Comparison of ENCODE assay signal across 17 cellular contexts in the genomic region with DNA sequence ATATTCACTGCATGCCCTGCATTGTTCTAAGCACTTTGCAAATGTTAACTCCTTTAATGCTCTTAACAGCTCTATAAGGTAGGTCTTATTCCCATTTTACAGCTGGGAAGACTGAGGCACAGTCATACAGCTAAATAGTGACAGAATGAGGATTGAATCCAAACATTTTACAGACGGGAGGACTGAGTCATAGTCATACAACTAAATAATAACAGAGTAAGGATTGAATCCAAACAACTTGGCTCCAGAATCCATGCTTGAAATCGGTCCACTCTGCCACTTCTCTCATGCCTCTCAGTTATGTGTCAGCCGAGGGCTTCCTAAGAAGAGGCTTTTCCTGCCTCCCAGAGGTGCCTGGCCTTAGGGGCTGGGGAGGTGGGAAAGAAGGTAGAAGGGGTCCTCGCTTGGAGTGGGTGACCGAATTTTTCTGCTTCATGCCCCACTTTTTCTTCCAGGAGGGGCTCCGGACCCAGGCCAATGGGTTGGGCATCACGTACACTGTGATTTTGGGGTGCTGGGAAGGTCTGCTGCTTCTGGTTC. TPM values are rescaled to one million over a fixed set of nuclear protein-coding genes. Genes with fewer than 3 reads are reported as not detected.
DNase-seq lines count a peak whose midpoint lies in the region; ATAC-seq, FAIRE-seq and TF ChIP-seq lines count a peak whose summit lies in the region.
"Had no signal": no experiment of that assay in that cellular context is flagged by ENCODE, and none has a peak within 500 bp of the region (broad histone marks: within the 10 kb centered on the region; RNA-seq: fewer than 3 reads in every experiment).

No MANE protein-coding gene starts in this region.

- DNase-seq in Panc1 (ENCODE audit: low read depth, low spot score), result no peak
- no peak for DNase-seq in H1 (ENCODE audit: low read depth in 1 of 2, low spot score in 2 of 2)
- DNase-seq in stimulated activated effector memory CD8-positive, alpha-beta T cell treated with anti-CD3 and anti-CD28 coated beads, Interleukin-12 subunit alpha, Interleukin-12 subunit beta, amount 100 ng/mL, for 72 hours (ENCODE audit: low spot score in 2 of 2), result no peak
- no peak for DNase-seq in stimulated activated CD4-positive, alpha-beta T cell treated with anti-CD3 and anti-CD28 coated beads, Interleukin-4, amount 100 ng/mL, for 1 hour
- DNase-seq in HK-2 (ENCODE audit: unreplicated experiment), result no peak
- DNase-seq in stimulated activated CD4-positive, alpha-beta T cell treated with anti-CD3 and anti-CD28 coated beads, Interleukin-1b, Interleukin-23, amount 100 ng/mL, for 48 hours, result no peak
- DNase-seq: activated CD8-positive, alpha-beta T cell treated with anti-CD3 and anti-CD28 coated beads, Interleukin-2, amount 10 ng/mL, durations not matched to agents 7 days and 5 days; activated T-cell treated with anti-CD3 and anti-CD28 coated beads, Interleukin-2, amount 50 U/mL, for 48 hours; DMS79 treated with DMSO at 0.1 percent for 48 hours; H9; NCI-H2081; right cardiac atrium; SHP77; T-cell had no signal

- no peak for TF ChIP-seq POLR2A in H1 (IDR thresholded peaks at IDR 0.05; ENCODE audit: control extremely low read depth in 1 of 2, low read depth in 2 of 2, low read length in 2 of 2)

- no peak overlapping the region for H3K18ac ChIP-seq in H1 (ENCODE audit: extremely low read depth, low read length)

- H3K79me2 ChIP-seq in H1 (ENCODE audit: control insufficient read depth in 1 of 2, insufficient read depth in 2 of 2, low read length in 2 of 2), result no peaks in the 10 kb centered on the region

- no peak for FAIRE-seq in H1 (lab: Jason Lieb, UNC)

- peaks cover 50% of the 10 kb centered on the region for H3K4me1 ChIP-seq in Panc1 (ENCODE audit: control insufficient read depth, insufficient read depth, low read length)
- peaks cover 0 to 7% (median 2%) of the 10 kb centered on the region in 4 experiments; a peak in 4 of 7 replicates for H3K4me1 ChIP-seq in H1 (replicated peaks in 1 of 4; ENCODE audit: control insufficient read depth in 3 of 4, insufficient read depth in 4 of 4, low read length in 3 of 4)

- H3K36me3 ChIP-seq in Panc1 (ENCODE audit: control insufficient read depth, insufficient read depth, low read length), result peaks cover 2% of the 10 kb centered on the region; the same call in 1 of the 2 replicates
- no peaks in the 10 kb centered on the region for H3K36me3 ChIP-seq in H1 (ENCODE audit: control insufficient read depth in 2 of 4, insufficient read depth in 4 of 4, low read length in 3 of 4)
- H3K36me3 ChIP-seq: stomach had no signal

- no peak overlapping the region for H4K5ac ChIP-seq in H1 (ENCODE audit: insufficient read length, low read depth, low read length)

- no peak overlapping the region for H2BK15ac ChIP-seq in H1 (ENCODE audit: low read length)

- H3K9me3 Mint-ChIP-seq in stimulated activated effector memory CD8-positive, alpha-beta T cell treated with anti-CD3 and anti-CD28 coated beads, Interleukin-12 subunit alpha, Interleukin-12 subunit beta, amount 100 ng/mL, for 72 hours, result no peaks in the 10 kb centered on the region
- H3K9me3 Mint-ChIP-seq: activated naive CD4-positive, alpha-beta T cell treated with anti-CD3 and anti-CD28 coated beads, Interleukin-2, amount 50 U/mL, for 24 hours; H9; T-cell had no signal

- TF ChIP-seq CTCF in C4-2B (conservative IDR thresholded peaks at IDR 0.05), result no peak
- no peak for TF ChIP-seq CTCF in Panc1 (IDR thresholded peaks at IDR 0.05)
- TF ChIP-seq CTCF in H1 (IDR thresholded peaks at IDR 0.05; ENCODE audit: control extremely low read depth in 1 of 3, insufficient read depth in 1 of 3, low read depth in 1 of 3, low read length in 3 of 3), result no peak

- POLR2A ChIA-PET in Panc1 (lab: Charles Lee) (no interaction called here), H1 (lab: Charles Lee; ENCODE audit: partially characterized antibody) (interaction anchor here (1.1 kb wide), 1 partner anchor 39 kb away, joined by 3 read pairs; no protein-coding TSS in a partner anchor)

- H3K4me1 Mint-ChIP-seq in stimulated activated effector memory CD8-positive, alpha-beta T cell treated with anti-CD3 and anti-CD28 coated beads, Interleukin-12 subunit alpha, Interleukin-12 subunit beta, amount 100 ng/mL, for 72 hours, result peaks cover 36% of the 10 kb centered on the region

- TF ChIP-seq EP300 in H1 (IDR thresholded peaks at IDR 0.05; ENCODE audit: borderline replicate concordance in 1 of 2, low read depth in 2 of 2, low read length in 2 of 2), result no peak

- no peak overlapping the region for H4K8ac ChIP-seq in H1 (ENCODE audit: extremely low read depth, insufficient read depth, low read length)

- no peak overlapping the region for H3K4ac ChIP-seq in H1 (replicated peaks; ENCODE audit: insufficient read length, low read depth, low read length)

- H3K27me3 ChIP-seq in Panc1 (ENCODE audit: control insufficient read depth, insufficient read depth, low read length) (no peaks in the 10 kb centered on the region), H1 (replicated peaks in 1 of 4; ENCODE audit: control insufficient read depth in 3 of 4, extremely low read depth in 1 of 4, insufficient read depth in 3 of 4, low read length in 3 of 4) (peaks cover 2 to 17% (median 14%) of the 10 kb centered on the region in 4 experiments)

- no peak overlapping the region for H3K4me2 ChIP-seq in H1 (ENCODE audit: insufficient read depth in 1 of 2, low read depth in 2 of 2, low read length in 2 of 2)

- peak overlapping the region; percentile 72 for H3K4me3 Mint-ChIP-seq in stimulated activated effector memory CD8-positive, alpha-beta T cell treated with anti-CD3 and anti-CD28 coated beads, Interleukin-12 subunit alpha, Interleukin-12 subunit beta, amount 100 ng/mL, for 72 hours
- H3K4me3 Mint-ChIP-seq: activated CD8-positive, alpha-beta T cell treated with anti-CD3 and anti-CD28 coated beads, Interleukin-2, amount 10 ng/mL, durations not matched to agents 7 days and 5 days; activated naive CD4-positive, alpha-beta T cell treated with anti-CD3 and anti-CD28 coated beads, Interleukin-2, amount 50 U/mL, for 24 hours; H9; T-cell had no signal

- in situ Hi-C loops in Panc1 (cut with HindIII; ENCODE audit: low pct_unique_long_range_greater_than_20kb, low sequenced_read_pairs), result no loop called here

- H2BK120ac ChIP-seq in H1 (replicated peaks; ENCODE audit: low read depth, low read length), result no peak overlapping the region

- no peak overlapping the region for H3K14ac ChIP-seq in H1 (ENCODE audit: insufficient read length)

- intact Hi-C loops in Panc1 (cut with micrococcal nuclease; ENCODE audit: unreplicated experiment), result loop anchor here (5.0 kb wide), 1 partner anchor 40 kb away; no protein-coding TSS in a partner anchor

- H3K79me1 ChIP-seq in H1 (ENCODE audit: low read depth, low read length), result no peaks in the 10 kb centered on the region

- H3K9me3 ChIP-seq in Panc1 (ENCODE audit: control insufficient read depth, insufficient read depth, low read depth, low read length) (no peaks in the 10 kb centered on the region), H1 (ENCODE audit: insufficient read depth in 2 of 2, low read depth in 1 of 2, low read length in 1 of 2) (no peaks in the 10 kb centered on the region)
- H3K9me3 ChIP-seq: stomach had no signal

- H3K27ac Mint-ChIP-seq in stimulated activated effector memory CD8-positive, alpha-beta T cell treated with anti-CD3 and anti-CD28 coated beads, Interleukin-12 subunit alpha, Interleukin-12 subunit beta, amount 100 ng/mL, for 72 hours, result no peak overlapping the region
- H3K27ac Mint-ChIP-seq: activated CD8-positive, alpha-beta T cell treated with anti-CD3 and anti-CD28 coated beads, Interleukin-2, amount 10 ng/mL, durations not matched to agents 7 days and 5 days; activated naive CD4-positive, alpha-beta T cell treated with anti-CD3 and anti-CD28 coated beads, Interleukin-2, amount 50 U/mL, for 24 hours; H9; T-cell had no signal

- peaks cover 31% of the 10 kb centered on the region for H3K36me3 Mint-ChIP-seq in stimulated activated effector memory CD8-positive, alpha-beta T cell treated with anti-CD3 and anti-CD28 coated beads, Interleukin-12 subunit alpha, Interleukin-12 subunit beta, amount 100 ng/mL, for 72 hours
- H3K36me3 Mint-ChIP-seq: activated naive CD4-positive, alpha-beta T cell treated with anti-CD3 and anti-CD28 coated beads, Interleukin-2, amount 50 U/mL, for 24 hours; T-cell had no signal

- peaks cover 0 to 12% of the 10 kb centered on the region in 2 experiments for H4K20me1 ChIP-seq in H1 (replicated peaks in 1 of 2; ENCODE audit: control insufficient read depth in 1 of 2, insufficient read depth in 2 of 2, low read length in 2 of 2)

- 90% methylated on average over 7 of the region's 7 CpGs; no CpG with 5 or more reads in 1 of the 2 experiments for WGBS in H1 (ENCODE audit: extremely low coverage in 1 of 2, insufficient coverage in 1 of 2, insufficient read length in 1 of 2, insufficient replicate concordance in 2 of 2, low coverage in 1 of 2, low lambda C conversion rate in 2 of 2, missing lambda C conversion rate in 1 of 2), 2 experiments

- peaks cover 11% of the 10 kb centered on the region for H3K23me2 ChIP-seq in H1 (ENCODE audit: low read depth, low read length)

- no peak overlapping the region for H2AFZ ChIP-seq in H1 (ENCODE audit: low read length)

- H3K4me3 ChIP-seq in Panc1 (ENCODE audit: low read depth in 2 of 2, low read length in 2 of 2) (no peak overlapping the region), H1 (ENCODE audit: extremely low read depth in 1 of 4, insufficient read depth in 2 of 4, low read depth in 3 of 4, low read length in 4 of 4) (no peak overlapping the region)
- H3K4me3 ChIP-seq: stomach had no signal

- H3K23ac ChIP-seq in H1 (ENCODE audit: insufficient read length), result no peak overlapping the region

- H2BK20ac ChIP-seq in H1 (ENCODE audit: low read length), result no peak overlapping the region

- H4K91ac ChIP-seq in H1 (replicated peaks; ENCODE audit: insufficient read length, low read length), result no peak overlapping the region

- BruUV-seq in Panc1 (replicated peaks; lab: Mats Ljungman, UMichigan), result no TSS peak

- H2AK5ac ChIP-seq in H1 (ENCODE audit: low read depth, low read length), result no peak overlapping the region

- CTCF ChIA-PET in Panc1 (lab: Charles Lee) (no interaction called here), H1 (lab: Charles Lee; ENCODE audit: partially characterized antibody) (interaction anchor here (0.9 to 1.7 kb wide), 3 partner anchors 10 to 90 kb away, joined by 3 to 4 read pairs (median 3); no protein-coding TSS in a partner anchor)

- H2BK12ac ChIP-seq in H1 (ENCODE audit: low read depth, low read length), result no peak overlapping the region

- peak overlapping the region; percentile 45; the same call in 1 of the 2 replicates for H3K27ac ChIP-seq in C4-2B
- H3K27ac ChIP-seq in Panc1 (ENCODE audit: low read length), result peak overlapping the region; percentile 71
- H3K27ac ChIP-seq in H1 (ENCODE audit: low read depth, low read length), result no peak overlapping the region

- no peak overlapping the region for H2BK5ac ChIP-seq in H1 (ENCODE audit: low read depth, low read length)

- no peak overlapping the region for H3K9ac ChIP-seq in H1 (replicated peaks in 1 of 4; ENCODE audit: extremely low read depth in 1 of 4, low read depth in 3 of 4, low read length in 3 of 4)

- H3K56ac ChIP-seq in H1 (replicated peaks; ENCODE audit: insufficient read length, low read depth, low read length), result no peak overlapping the region

- TF ChIP-seq RAD21 in H1 (IDR thresholded peaks at IDR 0.05 in 1 of 2, conservative IDR thresholded peaks at IDR 0.05 in 1 of 2; ENCODE audit: low read depth in 2 of 2, low read length in 2 of 2), result no peak

- no peak for ATAC-seq in Panc1
- ATAC-seq in stimulated activated effector memory CD8-positive, alpha-beta T cell treated with anti-CD3 and anti-CD28 coated beads, Interleukin-12 subunit alpha, Interleukin-12 subunit beta, amount 100 ng/mL, for 72 hours, result no peak
- ATAC-seq: activated CD8-positive, alpha-beta T cell treated with anti-CD3 and anti-CD28 coated beads, Interleukin-2, amount 10 ng/mL, durations not matched to agents 7 days and 5 days; right cardiac atrium; T-cell had no signal

RNA-seq across cellular contexts. Expression of gene SMOX, which starts 4.1 kb away (rescaled TPM):
- 33.8 TPM for total RNA-seq in Panc1 (2021; ENCODE audit: unreplicated experiment)
- 27.6 TPM for polyA plus RNA-seq in Panc1 (2012; ENCODE audit: insufficient read length)
- 9.3 and 12.4 TPM in 2 replicates for total RNA-seq in H1 (2021; fragmentation: NEBNext Ultra II Directional; extraction: Animal tissue kit (Norgen Biotek cat#: 25700))
- 8.3 and 20.5 TPM in 2 replicates for polyA plus RNA-seq in H1 (2011; rRNA removed)
- 5.0 TPM for polyA plus RNA-seq in H1 (2011; cell fraction: cytosol; rRNA removed)
- polyA plus RNA-seq in H1 (2011; cell fraction: nucleus; rRNA removed), result 10.3 TPM
- 6.1 to 12.8 TPM (median 11.7 TPM) in 4 replicates for polyA plus RNA-seq in H1 (2012, experiment 1 of 2)
- polyA plus RNA-seq in H1 (2012, experiment 2 of 2), result 18.7 TPM
- 7.0 TPM for polyA plus RNA-seq in H1 (2013, experiment 1 of 2)
- 7.7 TPM for polyA plus RNA-seq in H1 (2013, experiment 2 of 2)
- 2.4 and 2.5 TPM in 2 replicates for polyA minus RNA-seq in H1 (2011; rRNA and poly(A)+ RNA removed)
- polyA minus RNA-seq in H1 (2011; cell fraction: cytosol; rRNA and poly(A)+ RNA removed), result 4.5 TPM
- 2.0 TPM for polyA minus RNA-seq in H1 (2011; cell fraction: nucleus; rRNA and poly(A)+ RNA removed)
